In the genomic region with DNA sequence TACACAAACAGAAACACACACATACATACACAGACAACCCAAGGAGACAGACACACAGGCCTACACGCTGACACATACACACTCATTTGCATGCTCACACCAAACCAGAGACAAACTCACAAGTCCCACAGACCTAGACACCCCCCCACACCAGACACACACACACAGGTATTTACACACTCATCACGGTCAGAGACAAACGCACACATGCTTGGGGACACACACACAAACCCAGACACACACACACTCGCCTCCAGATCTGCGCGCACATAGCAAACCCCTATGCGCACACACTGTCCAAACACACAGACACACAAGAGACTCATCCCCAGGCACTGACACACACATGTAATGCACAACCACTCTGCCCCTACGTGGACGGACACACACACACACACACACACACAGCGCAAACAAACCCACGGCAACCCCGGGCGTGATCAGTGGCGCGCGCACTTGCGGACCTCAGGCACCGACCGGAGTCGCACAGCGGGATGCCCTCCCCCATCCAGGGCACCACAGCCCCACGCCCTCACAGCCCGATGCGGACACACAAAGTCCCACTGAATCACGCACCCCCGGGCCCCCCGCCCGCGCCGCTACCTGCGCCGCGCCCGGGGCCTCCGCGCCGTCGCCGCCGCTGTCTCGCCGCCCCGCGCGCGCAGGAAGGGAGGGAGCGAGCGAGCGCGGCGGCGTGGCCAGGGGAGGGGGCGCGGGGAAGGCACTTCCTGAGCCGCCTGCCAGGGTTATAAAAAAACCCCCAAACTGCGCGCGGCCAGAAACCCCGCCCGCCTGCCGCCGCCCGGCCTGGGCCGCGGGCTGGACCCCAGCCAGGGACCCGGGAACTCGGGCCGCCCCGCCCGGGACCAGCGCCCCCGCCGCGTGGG, we compare ENCODE assay signal across 8 cellular contexts. TPM values are rescaled to one million over a fixed set of nuclear protein-coding genes. Genes with fewer than 3 reads are reported as not detected.
DNase-seq lines count a peak whose midpoint lies in the region; ATAC-seq and TF ChIP-seq lines count a peak whose summit lies in the region.

A gene (minus strand): TSS at position 675 of the 887 bp plus-strand sequence. CDS start 5,005 bp downstream, outside the sequence.

- H3K4me3 Mint-ChIP-seq in WTC11: peak within 1 kb of the TSS; percentile 89
- peak within 1 kb of the TSS; percentile 72 to 75 for H3K4me3 Mint-ChIP-seq in stimulated activated naive B cell treated with anti-CD40 and anti-IgM and Interleukin-4, amounts not matched to agents 10 μg/mL and 1 μg/mL and 100 μg/mL, for 72 hours

- in situ Hi-C loops in GM13977 (cut with MboI; ENCODE audit: low pct_unique_long_range_greater_than_20kb, low sequenced_read_pairs, unreplicated experiment): no loop called here

- no peak; the same call in 1 of the 2 replicates for ATAC-seq in WTC11
- ATAC-seq in stimulated activated naive B cell treated with anti-CD40 and anti-IgM and Interleukin-4, amounts not matched to agents 10 μg/mL and 1 μg/mL and 100 μg/mL, for 72 hours (replicated peaks): peak; percentile 28 to 29
- ATAC-seq in GM19351 (IDR thresholded peaks at IDR 0.05; ENCODE audit: unreplicated experiment): no peak
- ATAC-seq in HG02642 (IDR thresholded peaks at IDR 0.05; ENCODE audit: poor library complexity, unreplicated experiment): no peak

- peak within 1 kb of the TSS; percentile 97 for H3K4me3 ChIP-seq in coronary artery

- no peaks in the 10 kb centered on the region for H3K9me3 Mint-ChIP-seq in WTC11
- H3K9me3 Mint-ChIP-seq in stimulated activated naive B cell treated with anti-CD40 and anti-IgM and Interleukin-4, amounts not matched to agents 10 μg/mL and 1 μg/mL and 100 μg/mL, for 72 hours: no peaks in the 10 kb centered on the region

- TF ChIP-seq CTCF in GM13977 (IDR thresholded peaks at IDR 0.05; ENCODE audit: extremely low read depth, insufficient read depth, missing control alignments) (no peak), WTC11 (IDR thresholded peaks at IDR 0.05) (no peak), coronary artery (IDR thresholded peaks at IDR 0.05) (no peak)

- peak within 1 kb of the TSS; percentile 69 to 95 for H3K27ac ChIP-seq in coronary artery

- POLR2A ChIA-PET in WTC11 (lab: Charles Lee): no interaction called here

- H3K27ac Mint-ChIP-seq in WTC11: peak within 1 kb of the TSS; percentile 89
- H3K27ac Mint-ChIP-seq in stimulated activated naive B cell treated with anti-CD40 and anti-IgM and Interleukin-4, amounts not matched to agents 10 μg/mL and 1 μg/mL and 100 μg/mL, for 72 hours: peak within 1 kb of the TSS; percentile 10

- no peaks in the 10 kb centered on the region for H3K27me3 Mint-ChIP-seq in WTC11 (ENCODE audit: low read depth)
- H3K27me3 Mint-ChIP-seq in stimulated activated naive B cell treated with anti-CD40 and anti-IgM and Interleukin-4, amounts not matched to agents 10 μg/mL and 1 μg/mL and 100 μg/mL, for 72 hours: peaks cover 38 to 58% of the 10 kb centered on the region in 2 donors

- CTCF ChIA-PET in WTC11 (lab: Charles Lee): no interaction called here

- DNase-seq in GM13977 (ENCODE audit: low spot score) (peak; percentile 72), WTC11 (ENCODE audit: low spot score) (peak; percentile 57), coronary artery (ENCODE audit: low spot score) (no peak), lung microvascular endothelial cell (ENCODE audit: low read depth in 2 of 2) (peak; percentile 53 to 56), SIG-M5 (lab: John Stamatoyannopoulos, UW) (no peak)
- no peak for DNase-seq in stimulated activated naive B cell treated with anti-CD40 and anti-IgM and Interleukin-4, amounts not matched to agents 10 μg/mL and 1 μg/mL and 100 μg/mL, for 72 hours

- H3K36me3 Mint-ChIP-seq in WTC11: peaks cover 2% of the 10 kb centered on the region
- peaks cover 0 to 2% of the 10 kb centered on the region in 2 donors for H3K36me3 Mint-ChIP-seq in stimulated activated naive B cell treated with anti-CD40 and anti-IgM and Interleukin-4, amounts not matched to agents 10 μg/mL and 1 μg/mL and 100 μg/mL, for 72 hours

- H3K4me1 Mint-ChIP-seq in WTC11: peaks cover 46% of the 10 kb centered on the region
- H3K4me1 Mint-ChIP-seq in stimulated activated naive B cell treated with anti-CD40 and anti-IgM and Interleukin-4, amounts not matched to agents 10 μg/mL and 1 μg/mL and 100 μg/mL, for 72 hours: peaks cover 21 to 33% of the 10 kb centered on the region in 2 donors

TF ChIP-seq in WTC11, 78 proteins besides CTCF, POLR2A, EP300 and RAD21:
- peak; percentile 37; the same call in 1 of the 2 replicates for TF ChIP-seq EMX1 (CRISPR knock-in tag; IDR thresholded peaks at IDR 0.05)
- TF ChIP-seq, protein P1, sequence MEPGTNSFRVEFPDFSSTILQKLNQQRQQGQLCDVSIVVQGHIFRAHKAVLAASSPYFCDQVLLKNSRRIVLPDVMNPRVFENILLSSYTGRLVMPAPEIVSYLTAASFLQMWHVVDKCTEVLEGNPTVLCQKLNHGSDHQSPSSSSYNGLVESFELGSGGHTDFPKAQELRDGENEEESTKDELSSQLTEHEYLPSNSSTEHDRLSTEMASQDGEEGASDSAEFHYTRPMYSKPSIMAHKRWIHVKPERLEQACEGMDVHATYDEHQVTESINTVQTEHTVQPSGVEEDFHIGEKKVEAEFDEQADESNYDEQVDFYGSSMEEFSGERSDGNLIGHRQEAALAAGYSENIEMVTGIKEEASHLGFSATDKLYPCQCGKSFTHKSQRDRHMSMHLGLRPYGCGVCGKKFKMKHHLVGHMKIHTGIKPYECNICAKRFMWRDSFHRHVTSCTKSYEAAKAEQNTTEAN (CRISPR knock-in tag; IDR thresholded peaks at IDR 0.05): peak; percentile 90; the same call in 1 of the 2 replicates
- TF ChIP-seq, protein P2, sequence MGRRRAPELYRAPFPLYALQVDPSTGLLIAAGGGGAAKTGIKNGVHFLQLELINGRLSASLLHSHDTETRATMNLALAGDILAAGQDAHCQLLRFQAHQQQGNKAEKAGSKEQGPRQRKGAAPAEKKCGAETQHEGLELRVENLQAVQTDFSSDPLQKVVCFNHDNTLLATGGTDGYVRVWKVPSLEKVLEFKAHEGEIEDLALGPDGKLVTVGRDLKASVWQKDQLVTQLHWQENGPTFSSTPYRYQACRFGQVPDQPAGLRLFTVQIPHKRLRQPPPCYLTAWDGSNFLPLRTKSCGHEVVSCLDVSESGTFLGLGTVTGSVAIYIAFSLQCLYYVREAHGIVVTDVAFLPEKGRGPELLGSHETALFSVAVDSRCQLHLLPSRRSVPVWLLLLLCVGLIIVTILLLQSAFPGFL (CRISPR knock-in tag; IDR thresholded peaks at IDR 0.05; ENCODE audit: borderline replicate concordance): no peak

RNA-seq across cellular contexts. Expression of the gene that starts here (rescaled TPM):
- total RNA-seq in WTC11 (2021) (11.4 to 16.0 TPM (median 14.8 TPM) in 3 replicates), lung microvascular endothelial cell (4.1 and 17.1 TPM in 2 replicates)

Comparison
In these comparisons a context has a peak if more than half of its experiments do, and no peak if none do; other contexts are left out.
1. DNase-seq: peak in GM13977 (single experiment), WTC11 (single experiment) and lung microvascular endothelial cell (2 of 2); none in coronary artery (single experiment), stimulated activated naive B cell treated with anti-CD40 and anti-IgM and Interleukin-4, amounts not matched to agents 10 μg/mL and 1 μg/mL and 100 μg/mL, for 72 hours (single experiment) and SIG-M5 (single experiment).
2. ATAC-seq: peak in stimulated activated naive B cell treated with anti-CD40 and anti-IgM and Interleukin-4, amounts not matched to agents 10 μg/mL and 1 μg/mL and 100 μg/mL, for 72 hours (2 of 2); none in WTC11 (single experiment), GM19351 (single experiment) and HG02642 (single experiment).